ENCODE assay signal across 25 cellular contexts in genomic region chr3:105415981-105416380, GRCh38. TPM values are rescaled to one million over a fixed set of nuclear protein-coding genes. Genes with fewer than 3 reads are reported as not detected.
A peak's percentile ranks its signal among the peaks of the same experiment; 100 is the strongest.
DNase-seq lines count a peak whose midpoint lies in the region; ATAC-seq and TF ChIP-seq lines count a peak whose summit lies in the region.
"Had no signal": no experiment of that assay in that cellular context is flagged by ENCODE, and none has a peak within 500 bp of the region (broad histone marks: within the 10 kb centered on the region; RNA-seq: fewer than 3 reads in every experiment).

No MANE protein-coding gene starts in this region.

- TF ChIP-seq CTCF in HFFc6 (IDR thresholded peaks at IDR 0.05) = no peak
- no peak for TF ChIP-seq CTCF in fibroblast of villous mesenchyme (IDR thresholded peaks at IDR 0.05; ENCODE audit: insufficient read depth, low read depth, low read length)
- no peak for TF ChIP-seq CTCF in parathyroid adenoma (IDR thresholded peaks at IDR 0.05)

- H3K27me3 ChIP-seq in parathyroid adenoma (ENCODE audit: control insufficient read depth, insufficient read depth, low read length) (no peaks in the 10 kb centered on the region), HAP-1 (ENCODE audit: low read depth) (no peaks in the 10 kb centered on the region)

- DNase-seq in HFFc6 (no peak), amniotic epithelial cell (ENCODE audit: low read depth) (peak; percentile 72), fibroblast of villous mesenchyme (ENCODE audit: low read depth) (peak; percentile 71), SIG-M5 treated with dmso at 0.1 percent for 504 hours (lab: John Stamatoyannopoulos, UW; ENCODE audit: unreplicated experiment) (no peak), NCI-H187 (lab: John Stamatoyannopoulos, UW) (no peak), HAP-1 (ENCODE audit: low spot score in 2 of 2) (no peak)
- DNase-seq: C1 segment of cervical spinal cord; CD8-positive, alpha-beta T cell; DMS 273 treated with DMSO at 0.1 percent for 48 hours; DMS79; Karpas-422; MV-4-11; NCI-H1105; NCI-H1436 treated with DMSO at 0.1 percent for 48 hours; NCI-H1930; NCI-H2107; NCI-H446; NCI-H526; SHP77; T-helper 1 cell had no signal

- peak overlapping the region; percentile 7 for H3K4me2 ChIP-seq in parathyroid adenoma (ENCODE audit: low read length)

- H3K27me3 Mint-ChIP-seq in HFFc6 (ENCODE audit: insufficient read depth) = peaks cover 1% of the 10 kb centered on the region; the same call in 1 of the 2 replicates

- H3K9me3 ChIP-seq in parathyroid adenoma (ENCODE audit: control insufficient read depth, low read length) = no peaks in the 10 kb centered on the region
- no peaks in the 10 kb centered on the region for H3K9me3 ChIP-seq in HAP-1

- peak overlapping the region; percentile 1; the same call in 1 of the 2 replicates for H3K4me3 Mint-ChIP-seq in HFFc6
- H3K4me3 Mint-ChIP-seq: CD8-positive, alpha-beta T cell had no signal

- H3K9ac ChIP-seq in parathyroid adenoma = no peak overlapping the region

- H3K4me3 ChIP-seq in fibroblast of villous mesenchyme (ENCODE audit: low read depth, low read length) (no peak overlapping the region), parathyroid adenoma (ENCODE audit: low read depth, low read length) (no peak overlapping the region), HAP-1 (no peak overlapping the region)

- no peak overlapping the region for H2AFZ ChIP-seq in parathyroid adenoma

- H3K27ac Mint-ChIP-seq in HFFc6 = peak overlapping the region; percentile 2; the same call in 1 of the 2 replicates
- H3K27ac Mint-ChIP-seq: CD8-positive, alpha-beta T cell had no signal

- in situ Hi-C loops in HAP-1 (cut with MboI; ENCODE audit: low sequenced_read_pairs) = no loop called here

- H3K4me1 Mint-ChIP-seq in HFFc6 (ENCODE audit: low read depth) = peaks cover 89% of the 10 kb centered on the region

- no peaks in the 10 kb centered on the region for H3K36me3 ChIP-seq in parathyroid adenoma (ENCODE audit: control insufficient read depth, insufficient read depth, low read length)
- no peaks in the 10 kb centered on the region for H3K36me3 ChIP-seq in HAP-1 (replicated peaks)

- H3K4me1 ChIP-seq in parathyroid adenoma (peaks cover 14% of the 10 kb centered on the region), HAP-1 (no peaks in the 10 kb centered on the region)

- no peaks in the 10 kb centered on the region for H3K9me3 Mint-ChIP-seq in HFFc6
- H3K9me3 Mint-ChIP-seq: CD8-positive, alpha-beta T cell had no signal

- H3K79me2 ChIP-seq in parathyroid adenoma = peaks cover 24% of the 10 kb centered on the region

- no peak for ATAC-seq in HG02623 (IDR thresholded peaks at IDR 0.05; ENCODE audit: unreplicated experiment)
- ATAC-seq: CD8-positive, alpha-beta T cell; HCT116; Panc1 had no signal

- no peak overlapping the region for H3K27ac ChIP-seq in parathyroid adenoma
- H3K27ac ChIP-seq: RWPE1 had no signal

- peaks cover 20% of the 10 kb centered on the region; the same call in 1 of the 2 replicates for H3K36me3 Mint-ChIP-seq in HFFc6 (ENCODE audit: low read depth)
- H3K36me3 Mint-ChIP-seq: CD8-positive, alpha-beta T cell had no signal

RNA-seq across cellular contexts. Expression of gene ALCAM, which starts 49.3 kb away (rescaled TPM):
- 100 to 1,000 TPM; 307 to 420 (median 361) TPM for total RNA-seq in HFFc6 (2021; fragmentation: NEBNext Ultra II Directional; extraction: Animal tissue kit (Norgen Biotek cat#: 25700))
- 86.3 and 139 TPM in 2 replicates for total RNA-seq in fibroblast of villous mesenchyme

Comparison
In these comparisons a context has a peak if more than half of its experiments do, and no peak if none do; other contexts are left out.
1. DNase-seq: peak in amniotic epithelial cell (single experiment) and fibroblast of villous mesenchyme (single experiment); none in HFFc6 (single experiment), SIG-M5 treated with dmso at 0.1 percent for 504 hours (single experiment), NCI-H187 (0 of 2) and HAP-1 (0 of 2).